ENCODE assay signal across 9 cellular contexts in genomic region chr2:224520064-224520463, GRCh38.
DNase-seq lines count a peak whose midpoint lies in the region; ATAC-seq and TF ChIP-seq lines count a peak whose summit lies in the region.
"Had no signal": no experiment of that assay in that cellular context is flagged by ENCODE, and none has a peak within 500 bp of the region (broad histone marks: within the 10 kb centered on the region; RNA-seq: fewer than 3 reads in every experiment).

No MANE protein-coding gene starts in this region.

- peaks cover 95% of the 10 kb centered on the region for H3K79me2 ChIP-seq in mammary epithelial cell (ENCODE audit: insufficient read depth, low read length)

- no peak for TF ChIP-seq CTCF in GM12864 (IDR thresholded peaks at IDR 0.05; ENCODE audit: low read depth, low read length, missing control alignments)
- no peak for TF ChIP-seq CTCF in mammary epithelial cell (conservative IDR thresholded peaks at IDR 0.05 in 1 of 2, IDR thresholded peaks at IDR 0.05 in 1 of 2; ENCODE audit: extremely low read depth in 1 of 2, insufficient read depth in 1 of 2, low read depth in 1 of 2, low read length in 2 of 2)
- no peak for TF ChIP-seq CTCF in glutamatergic neuron (IDR thresholded peaks at IDR 0.05; ENCODE audit: partially characterized antibody, unreplicated experiment)

- H3K27me3 Mint-ChIP-seq in IgD-negative memory B cell = no peaks in the 10 kb centered on the region
- H3K27me3 Mint-ChIP-seq in glutamatergic neuron (ENCODE audit: unreplicated experiment) = no peaks in the 10 kb centered on the region

- H4K20me1 ChIP-seq in mammary epithelial cell (ENCODE audit: insufficient read depth, low read length) = no peaks in the 10 kb centered on the region

- H2AFZ ChIP-seq in mammary epithelial cell (ENCODE audit: low read depth, low read length) = no peak overlapping the region
- H2AFZ ChIP-seq: parathyroid adenoma had no signal

- intact Hi-C loops in mammary epithelial cell (cut with micrococcal nuclease) = no loop called here

- H3K27ac Mint-ChIP-seq in IgD-negative memory B cell = peak overlapping the region; percentile 46 to 98 (median 88)
- H3K27ac Mint-ChIP-seq in glutamatergic neuron (ENCODE audit: unreplicated experiment) = no peak overlapping the region

- no peak overlapping the region for H3K4me2 ChIP-seq in mammary epithelial cell (ENCODE audit: insufficient read depth, low read depth, low read length)

- DNase-seq in GM12864 (ENCODE audit: low read depth) (peak; percentile 80), mammary epithelial cell (peak; percentile 45), NCI-H1105 treated with DMSO at 0.1 percent for 48 hours (lab: John Stamatoyannopoulos, UW) (no peak), NCI-H1048 (lab: John Stamatoyannopoulos, UW) (no peak), glutamatergic neuron (no peak)
- DNase-seq in stimulated activated naive CD8-positive, alpha-beta T cell treated with anti-CD3 and anti-CD28 coated beads, Interleukin-15, Interleukin-2, amounts not matched to agents 100 U/mL and 50 U/mL, for 24 hours = peak; percentile 21

- no peak overlapping the region for H3K27ac ChIP-seq in mammary epithelial cell (ENCODE audit: insufficient read depth, low read depth, low read length)
- H3K27ac ChIP-seq: parathyroid adenoma had no signal

- ATAC-seq in GM21529 (IDR thresholded peaks at IDR 0.05; ENCODE audit: unreplicated experiment) = peak; percentile 69
- peak; percentile 82 for ATAC-seq in stimulated activated naive CD8-positive, alpha-beta T cell treated with anti-CD3 and anti-CD28 coated beads, Interleukin-15, Interleukin-2, amounts not matched to agents 100 U/mL and 50 U/mL, for 24 hours

- in situ Hi-C loops in mammary epithelial cell (cut with MboI; ENCODE audit: low sequenced_read_pairs in 2 of 2) = no loop called here

- peaks cover 34% of the 10 kb centered on the region for H3K4me1 ChIP-seq in mammary epithelial cell (ENCODE audit: insufficient read depth, low read length)

- WGBS in mammary epithelial cell (ENCODE audit: low coverage, missing lambda C conversion rate) = 65% methylated on average over 1 of the region's 1 CpG

- H3K36me3 ChIP-seq in mammary epithelial cell (ENCODE audit: insufficient read depth, low read length) = no peaks in the 10 kb centered on the region

- H3K36me3 Mint-ChIP-seq in IgD-negative memory B cell = peaks cover 4% of the 10 kb centered on the region
- no peaks in the 10 kb centered on the region for H3K36me3 Mint-ChIP-seq in glutamatergic neuron (ENCODE audit: unreplicated experiment)

- CTCF ChIA-PET in mammary epithelial cell (lab: Charles Lee; ENCODE audit: low non-redundant PET) = interaction anchor here (0.7 kb wide), 1 partner anchor 253 kb away, joined by 3 read pairs; no protein-coding TSS in a partner anchor

- peaks cover 42 to 58% (median 53%) of the 10 kb centered on the region in 3 donors for H3K4me1 Mint-ChIP-seq in IgD-negative memory B cell
- H3K4me1 Mint-ChIP-seq in glutamatergic neuron (ENCODE audit: low read depth, unreplicated experiment) = peaks cover 9% of the 10 kb centered on the region

- H3K4me3 Mint-ChIP-seq in IgD-negative memory B cell (peak overlapping the region in 3 of 4 donors; percentile 93 to 95 (median 94)), glutamatergic neuron (ENCODE audit: unreplicated experiment) (no peak overlapping the region)

- no peaks in the 10 kb centered on the region for H3K27me3 ChIP-seq in mammary epithelial cell (ENCODE audit: insufficient read depth, low read length)

- no TSS peak for BruUV-seq in mammary epithelial cell (replicated peaks; lab: Mats Ljungman, UMichigan)

- no peak overlapping the region for H3K9ac ChIP-seq in mammary epithelial cell (ENCODE audit: insufficient read depth, low read length)
- H3K9ac ChIP-seq: parathyroid adenoma had no signal

- H3K9me3 ChIP-seq in mammary epithelial cell (replicated peaks; ENCODE audit: insufficient read depth, low read length) = no peaks in the 10 kb centered on the region

- H3K9me3 Mint-ChIP-seq in IgD-negative memory B cell (no peaks in the 10 kb centered on the region), glutamatergic neuron (ENCODE audit: unreplicated experiment) (peaks cover 3% of the 10 kb centered on the region)

- H3K4me3 ChIP-seq in GM12864 (ENCODE audit: low read depth, low read length) = no peak overlapping the region; the same call in 1 of the 2 replicates
- no peak overlapping the region for H3K4me3 ChIP-seq in mammary epithelial cell (replicated peaks in 1 of 3; ENCODE audit: insufficient read depth in 1 of 3, low read depth in 2 of 3, low read length in 3 of 3)

- dilution Hi-C loops in mammary epithelial cell (cut with HindIII; ENCODE audit: low sequenced_read_pairs) = no loop called here

Comparison
In these comparisons a context has a peak if more than half of its experiments do, and no peak if none do; other contexts are left out.
1. DNase-seq: peak in GM12864 (single experiment), mammary epithelial cell (single experiment) and stimulated activated naive CD8-positive, alpha-beta T cell treated with anti-CD3 and anti-CD28 coated beads, Interleukin-15, Interleukin-2, amounts not matched to agents 100 U/mL and 50 U/mL, for 24 hours (single experiment); none in NCI-H1105 treated with DMSO at 0.1 percent for 48 hours (single experiment), NCI-H1048 (single experiment) and glutamatergic neuron (single experiment).